ENCODE assay signal across 33 cellular contexts in the genomic region with DNA sequence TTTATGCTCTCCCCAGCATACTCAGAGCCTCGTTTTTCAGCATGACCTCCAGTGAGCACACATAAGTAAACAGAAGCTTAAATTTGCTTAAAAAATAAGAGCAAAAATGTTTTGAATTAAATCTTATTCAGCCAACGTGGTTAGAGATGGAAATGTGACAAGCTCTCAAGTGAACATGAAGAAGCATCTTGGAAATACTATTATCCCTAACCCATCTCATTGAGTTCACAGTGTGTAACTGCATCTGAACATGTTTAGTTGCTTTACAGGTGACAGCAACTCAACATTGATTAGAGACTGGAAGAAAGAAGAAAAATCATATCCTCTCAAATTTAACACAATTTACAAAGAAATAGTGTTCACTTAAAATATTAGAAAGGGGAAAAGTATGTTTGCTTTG.
"Had no signal": no experiment of that assay in that cellular context is flagged by ENCODE, and none has a peak within 500 bp of the region (broad histone marks: within the 10 kb centered on the region; RNA-seq: fewer than 3 reads in every experiment).

No MANE protein-coding gene starts in this region.

- DNase-seq: Karpas-422, Kasumi-1, MG63, NCI-H1048, NCI-H1092, NCI-H1092 treated with DMSO at 0.1 percent for 48 hours, NCI-H1105, NCI-H1105 treated with DMSO at 0.1 percent for 48 hours, NCI-H1417, NCI-H1417 treated with DMSO at 0.1 percent for 48 hours, NCI-H1436, NCI-H1436 treated with DMSO at 0.1 percent for 48 hours, NCI-H146, NCI-H1694, NCI-H1694 treated with DMSO at 0.1 percent for 48 hours, NCI-H187, NCI-H187 treated with DMSO at 0.1 percent for 48 hours, NCI-H1930, NCI-H2029, NCI-H2029 treated with DMSO at 0.1 percent for 48 hours, NCI-H2081, NCI-H2081 treated with DMSO at 0.1 percent for 48 hours, NCI-H2107, NCI-H2171, NCI-H2171 treated with DMSO at 0.1 percent for 48 hours, NCI-H2227 treated with DMSO at 0.1 percent for 48 hours, NCI-H226, NCI-H345, NCI-H446, NCI-H446 treated with DMSO at 0.1 percent for 48 hours, NCI-H510A, NCI-H510A treated with DMSO at 0.1 percent for 48 hours, NCI-H524 had no signal

- H3K27me3 ChIP-seq: MG63 had no signal

- H3K4me3 ChIP-seq: MG63 had no signal

- H3K36me3 ChIP-seq: MG63 had no signal
